Comparison of ENCODE assay signal across 1 cellular context in the genomic region with DNA sequence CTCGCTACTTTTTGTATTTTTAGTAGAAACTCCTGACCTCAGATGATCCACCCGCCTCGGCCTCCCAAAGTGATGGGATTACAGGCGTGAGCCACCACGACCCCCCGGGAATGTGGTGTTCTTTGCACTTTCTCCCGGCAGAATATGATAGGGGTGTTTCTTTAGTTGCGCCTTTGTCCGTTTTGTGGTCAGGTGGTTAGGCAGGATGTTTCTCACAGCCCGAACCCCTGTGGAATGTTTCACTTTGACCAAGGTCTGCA.
A peak's percentile ranks its signal among the peaks of the same experiment; 100 is the strongest.
TF ChIP-seq lines count a peak whose summit lies in the region.

No MANE protein-coding gene starts in this region.

TF ChIP-seq in K562, 482 proteins besides CTCF, POLR2A, EP300 and RAD21:
- TF ChIP-seq SMAD2 (IDR thresholded peaks at IDR 0.05; ENCODE audit: low read depth, low read length) (no peak), MYC (IDR thresholded peaks at IDR 0.05; ENCODE audit: low read depth, low read length) (no peak), MYC (CRISPR knock-in tag; IDR thresholded peaks at IDR 0.05; ENCODE audit: borderline replicate concordance, low read depth) (no peak), SMARCA4 (IDR thresholded peaks at IDR 0.05) (no peak), E2F3 (CRISPR knock-in tag; IDR thresholded peaks at IDR 0.05) (no peak), ZNF316 (IDR thresholded peaks at IDR 0.05) (no peak)
- TF ChIP-seq, protein P1, sequence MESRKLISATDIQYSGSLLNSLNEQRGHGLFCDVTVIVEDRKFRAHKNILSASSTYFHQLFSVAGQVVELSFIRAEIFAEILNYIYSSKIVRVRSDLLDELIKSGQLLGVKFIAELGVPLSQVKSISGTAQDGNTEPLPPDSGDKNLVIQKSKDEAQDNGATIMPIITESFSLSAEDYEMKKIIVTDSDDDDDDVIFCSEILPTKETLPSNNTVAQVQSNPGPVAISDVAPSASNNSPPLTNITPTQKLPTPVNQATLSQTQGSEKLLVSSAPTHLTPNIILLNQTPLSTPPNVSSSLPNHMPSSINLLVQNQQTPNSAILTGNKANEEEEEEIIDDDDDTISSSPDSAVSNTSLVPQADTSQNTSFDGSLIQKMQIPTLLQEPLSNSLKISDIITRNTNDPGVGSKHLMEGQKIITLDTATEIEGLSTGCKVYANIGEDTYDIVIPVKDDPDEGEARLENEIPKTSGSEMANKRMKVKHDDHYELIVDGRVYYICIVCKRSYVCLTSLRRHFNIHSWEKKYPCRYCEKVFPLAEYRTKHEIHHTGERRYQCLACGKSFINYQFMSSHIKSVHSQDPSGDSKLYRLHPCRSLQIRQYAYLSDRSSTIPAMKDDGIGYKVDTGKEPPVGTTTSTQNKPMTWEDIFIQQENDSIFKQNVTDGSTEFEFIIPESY (CRISPR knock-in tag; IDR thresholded peaks at IDR 0.05): peak; percentile 11; the same call in 1 of the 2 replicates
TF ChIP-seq in K562: peak in this region for 1.
